8 cellular contexts compared by ENCODE assay signal in genomic region chr16:28824548-28824973, GRCh38. TPM values are rescaled to one million over a fixed set of nuclear protein-coding genes. Genes with fewer than 3 reads are reported as not detected.
A peak's percentile ranks its signal among the peaks of the same experiment; 100 is the strongest.
DNase-seq lines count a peak whose midpoint lies in the region; ATAC-seq, FAIRE-seq and TF ChIP-seq lines count a peak whose summit lies in the region.

No MANE protein-coding gene starts in this region.

- no peak for DNase-seq in GM06990 (ENCODE audit: extremely low read depth, insufficient read length)
- no peak for DNase-seq in T-cell
- no peak for DNase-seq in fibroblast of mammary gland (ENCODE audit: low read depth)
- DNase-seq in psoas muscle: no peak
- no peak for DNase-seq in hypothalamus (lab: John Stamatoyannopoulos, UW)
- DNase-seq in RPMI8226: no peak
- DNase-seq in HTR-8/SVneo (ENCODE audit: insufficient read length, low spot score): no peak
- no peak for DNase-seq in NCI-H510A (lab: John Stamatoyannopoulos, UW)

- H3K27ac Mint-ChIP-seq in T-cell: peak overlapping the region; percentile 96 to 98

- POLR2A ChIA-PET in T-cell (lab: Charles Lee): no interaction called here

- intact Hi-C loops in psoas muscle (cut with DNase I): loop anchor here (2.0 to 5.0 kb wide), 3 partner anchors 20 to 123 kb away; partner anchors contain the start of gene SH2B1 (in 1 of the 2)

- H3K4me3 ChIP-seq in GM06990 (replicated peaks; ENCODE audit: low read depth, low read length) (peak overlapping the region; percentile 96), fibroblast of mammary gland (ENCODE audit: control insufficient read depth, low read depth, low read length) (peak overlapping the region; percentile 92), psoas muscle (peak overlapping the region; percentile 84)

- no peaks in the 10 kb centered on the region for H3K9me3 ChIP-seq in psoas muscle

- no peak for ATAC-seq in T-cell (replicated peaks in 1 of 4)
- ATAC-seq in psoas muscle: no peak

- 23 to 29% (median 24%) methylated on average over 8 of the region's 8 CpGs for WGBS in psoas muscle, 3 donors

- CTCF ChIA-PET in T-cell (lab: Charles Lee): interaction anchor here in 1 of 2 donors (0.5 to 1.0 kb wide), 2 partner anchors 126 to 136 kb away, joined by 3 read pairs; partner anchors contain the start of gene NFATC2IP

- H3K4me3 Mint-ChIP-seq in T-cell: peak overlapping the region; percentile 96 to 98 (median 98)

- no peaks in the 10 kb centered on the region for H3K9me3 Mint-ChIP-seq in T-cell

- no peaks in the 10 kb centered on the region for H3K27me3 Mint-ChIP-seq in T-cell

- peaks cover 36 to 55% (median 46%) of the 10 kb centered on the region in 3 donors for H3K4me1 Mint-ChIP-seq in T-cell

- H3K27me3 ChIP-seq in GM06990 (replicated peaks; ENCODE audit: control insufficient read depth, insufficient read depth, low read length) (no peaks in the 10 kb centered on the region), psoas muscle (ENCODE audit: insufficient read depth in 3 of 3, low read length in 2 of 3) (no peaks in the 10 kb centered on the region)

- peaks cover 19% of the 10 kb centered on the region for H3K36me3 ChIP-seq in GM06990 (ENCODE audit: control insufficient read depth, insufficient read depth, low read length)
- H3K36me3 ChIP-seq in psoas muscle (ENCODE audit: insufficient read depth in 1 of 2, low read depth in 1 of 2): peaks cover 2 to 46% of the 10 kb centered on the region in 2 donors

- H3K27ac ChIP-seq in psoas muscle: peak overlapping the region; percentile 93

- TF ChIP-seq CTCF in GM06990 (IDR thresholded peaks at IDR 0.05; ENCODE audit: insufficient read depth, low read length, poor library complexity, severe bottlenecking) (no peak), fibroblast of mammary gland (conservative IDR thresholded peaks at IDR 0.05; ENCODE audit: control insufficient read depth, insufficient read depth, low read depth, low read length) (no peak), psoas muscle (IDR thresholded peaks at IDR 0.05) (no peak)

- H3K4me1 ChIP-seq in psoas muscle: peaks cover 19% of the 10 kb centered on the region

- no peak for FAIRE-seq in HTR-8/SVneo (lab: Jason Lieb, UNC)

- H3K36me3 Mint-ChIP-seq in T-cell: peaks cover 36% of the 10 kb centered on the region

RNA-seq across cellular contexts. Expression of gene ATXN2L, which starts 1.8 kb away (rescaled TPM):
- 100 to 1,000 TPM; 273 to 345 (median 281) TPM for total RNA-seq in T-cell
- 10 to 100 TPM; 47.7 to 66.2 (median 55.4) TPM for total RNA-seq in psoas muscle
- polyA plus RNA-seq in psoas muscle: 10 to 100 TPM; 28.8 to 50.0 (median 37.2) TPM

RNA-seq across cellular contexts. Expression of gene TUFM, which starts 21.6 kb away (rescaled TPM):
- total RNA-seq in T-cell: 100 to 1,000 TPM in 4 of 5 donors, 10 to 100 TPM in 1; 90.2 to 131 (median 105) TPM
- total RNA-seq in psoas muscle: 100 to 1,000 TPM; 155 to 233 (median 187) TPM
- polyA plus RNA-seq in psoas muscle: 100 to 1,000 TPM; 211 to 355 (median 240) TPM

RNA-seq across cellular contexts. Expression of gene SH2B1, which starts 39.1 kb away (rescaled TPM):
- total RNA-seq in T-cell (100 to 1,000 TPM in 3 of 5 donors, 10 to 100 TPM in 2; 90.5 to 127 (median 120) TPM), psoas muscle (10 to 100 TPM; 22.9 to 44.6 (median 39.9) TPM)
- 10 to 100 TPM; 21.0 to 47.5 (median 28.1) TPM for polyA plus RNA-seq in psoas muscle

RNA-seq across cellular contexts. Expression of gene ATP2A1, which starts 53.7 kb away (rescaled TPM):
- total RNA-seq in T-cell (1 to 10 TPM in 2 of 5 donors, under 1 TPM in 3; 0.82 to 1.6 (median 0.95) TPM), psoas muscle (1,000 to 10,000 TPM in 3 of 4 donors, 100 to 1,000 TPM in 1; 639 to 2,539 (median 1,923) TPM)
- 1,000 to 10,000 TPM in 2 of 3 donors, 100 to 1,000 TPM in 1; 169 to 1,914 (median 1,496) TPM for polyA plus RNA-seq in psoas muscle

Comparison
In these comparisons a context has a peak if more than half of its experiments do, and no peak if none do; other contexts are left out.
1. RNA of gene ATXN2L, which starts 1.8 kb away (total RNA-seq): 273 to 345 TPM in T-cell; 47.7 to 66.2 TPM in psoas muscle; every median in the first group is over 4 times any median in the second.
2. Peak in every context shown above with its lines, with median percentiles within 50 percentile points of each other: H3K4me3 ChIP-seq.